22 cellular contexts compared by ENCODE assay signal in the genomic region with DNA sequence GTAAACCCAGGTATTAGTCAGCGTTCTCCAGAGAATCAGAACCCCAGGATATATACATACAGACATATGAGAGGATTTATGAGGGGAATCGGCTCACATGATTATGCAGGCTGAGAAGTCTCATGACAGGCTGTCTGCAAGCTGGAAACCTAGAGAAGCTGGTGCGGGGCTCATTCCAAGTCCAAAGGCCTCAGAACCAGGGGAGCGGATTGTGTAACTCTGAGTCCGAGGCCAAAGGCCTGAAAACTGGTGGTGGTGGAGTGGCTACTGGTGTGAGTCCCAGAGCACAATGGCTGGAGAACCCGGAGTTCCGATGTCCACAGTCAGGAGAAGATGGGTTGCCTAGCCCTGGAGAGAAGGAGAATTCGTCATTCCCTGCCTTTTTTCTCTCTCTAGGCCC. TPM values are rescaled to one million over a fixed set of nuclear protein-coding genes. Genes with fewer than 3 reads are reported as not detected.
"Had no signal": no experiment of that assay in that cellular context is flagged by ENCODE, and none has a peak within 500 bp of the region (broad histone marks: within the 10 kb centered on the region; RNA-seq: fewer than 3 reads in every experiment).

No MANE protein-coding gene starts in this region.

- H3K36me3 ChIP-seq: MG63 had no signal

- H3K4me3 ChIP-seq: MG63 had no signal

- DNase-seq: IMR-90, Karpas-422, KG1, MG63, NCI-H1092, NCI-H1105 treated with DMSO at 0.1 percent for 48 hours, NCI-H1417 treated with DMSO at 0.1 percent for 48 hours, NCI-H146, NCI-H1694 treated with DMSO at 0.1 percent for 48 hours, NCI-H1930, NCI-H2081, NCI-H2107, NCI-H2227 treated with DMSO at 0.1 percent for 48 hours, NCI-H524, NCI-H526 treated with DMSO at 0.1 percent for 48 hours, NCI-H748 treated with DMSO at 0.1 percent for 48 hours, SHP77, SK-N-SH had no signal

- H3K27me3 ChIP-seq: MG63 had no signal

- H3K9ac ChIP-seq: SK-N-SH had no signal

- H3K4me2 ChIP-seq: SK-N-SH had no signal

- ATAC-seq: Panc1 had no signal

- H3K9me3 ChIP-seq: SK-N-SH had no signal

- H3K27ac ChIP-seq: RWPE1 had no signal

RNA-seq across cellular contexts. Expression of a gene that starts 45.6 kb away (rescaled TPM):
- total RNA-seq: IMR-90, NCI-H460, SK-MEL-5 had no signal

RNA-seq across cellular contexts. Expression of a gene that starts 45.7 kb away (rescaled TPM):
- total RNA-seq: IMR-90, NCI-H460, SK-MEL-5 had no signal
